ENCODE assay signal across 12 cellular contexts in the genomic region with DNA sequence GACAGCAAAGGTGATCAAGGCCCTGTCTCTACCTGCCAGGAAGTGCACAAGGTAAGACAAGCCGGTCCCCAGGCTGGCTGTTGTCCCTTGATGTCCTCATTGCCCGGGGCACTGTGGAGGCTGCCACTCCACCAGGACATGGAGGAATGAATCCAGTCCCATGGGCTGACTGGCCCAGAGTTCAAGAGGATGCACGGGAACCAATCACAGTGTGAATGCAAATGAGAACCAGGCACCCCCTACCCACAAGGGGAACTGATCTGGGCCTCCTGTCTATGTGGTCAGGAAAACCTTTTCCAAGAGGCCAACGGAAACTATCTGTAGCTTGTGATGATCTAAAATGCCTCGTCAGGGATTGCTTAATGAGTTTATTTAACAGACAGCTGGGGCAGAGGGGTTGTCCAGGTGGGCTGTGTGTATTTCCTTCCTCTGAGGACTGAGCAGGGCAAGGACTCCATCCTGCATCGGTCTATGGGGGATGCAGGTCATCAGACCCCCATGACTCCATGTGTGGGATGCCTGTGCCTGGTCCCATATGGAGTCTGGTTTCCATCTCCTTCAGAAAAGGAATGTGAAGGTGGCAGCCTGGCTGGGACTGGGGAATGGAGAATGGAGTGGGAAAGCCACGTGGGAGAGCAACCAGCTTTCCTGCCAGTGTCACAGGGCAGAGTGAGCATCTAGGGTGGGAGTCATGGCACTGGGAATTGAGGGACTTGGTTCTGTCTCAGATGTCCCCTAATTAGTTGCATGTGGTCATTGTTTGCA.
DNase-seq lines count a peak whose midpoint lies in the region; ATAC-seq, FAIRE-seq and TF ChIP-seq lines count a peak whose summit lies in the region.
"Had no signal": no experiment of that assay in that cellular context is flagged by ENCODE, and none has a peak within 500 bp of the region (broad histone marks: within the 10 kb centered on the region; RNA-seq: fewer than 3 reads in every experiment).

No MANE protein-coding gene starts in this region.

- H3K36me3 ChIP-seq in GM12878 (ENCODE audit: control insufficient read depth in 2 of 2, insufficient read depth in 2 of 2, low read length in 1 of 2) (peaks cover 0 to 2% of the 10 kb centered on the region in 2 experiments; a peak in 2 of 4 replicates), prostate gland (no peaks in the 10 kb centered on the region)
- H3K36me3 ChIP-seq: gastrocnemius medialis, ovary had no signal

- H4K20me1 ChIP-seq in GM12878 (ENCODE audit: control insufficient read depth, insufficient read depth): no peaks in the 10 kb centered on the region

- FAIRE-seq in GM12878 (lab: Jason Lieb, UNC): no peak

- H3K4me3 Mint-ChIP-seq in IgD-negative memory B cell (peak overlapping the region in 1 of 4 donors; percentile 32), natural killer cell (no peak overlapping the region)
- H3K4me3 Mint-ChIP-seq: dendritic cell treated with granulocyte-macrophage colony-stimulating factor and Interleukin-4, amounts not matched to agents 40 ng/mL and 50 ng/mL, for 4 days had no signal

- 44% methylated on average over 7 of the region's 7 CpGs for WGBS in GM12878 (ENCODE audit: insufficient coverage, insufficient replicate concordance, low lambda C conversion rate, missing lambda C conversion rate)
- WGBS in prostate gland: 87% methylated on average over 7 of the region's 7 CpGs

- TF ChIP-seq CTCF in GM12878 (IDR thresholded peaks at IDR 0.05 in 2 of 3, conservative IDR thresholded peaks at IDR 0.05 in 1 of 3; ENCODE audit: control insufficient read depth in 2 of 3, extremely low read depth in 1 of 3, insufficient read depth in 1 of 3, low read depth in 3 of 3, low read length in 3 of 3) (no peak), prostate gland (IDR thresholded peaks at IDR 0.05) (no peak), natural killer cell (IDR thresholded peaks at IDR 0.05) (no peak)

- DNase-seq in activated CD4-positive, CD25-positive, alpha-beta regulatory T cell treated with anti-CD3 and anti-CD28 coated beads, Interleukin-2, amount 50 U/mL, for 72 hours: peak; percentile 26
- DNase-seq in GM12878 (ENCODE audit: low read depth, low spot score) (no peak), prostate gland (ENCODE audit: low spot score) (peak; percentile 2), caudate nucleus (lab: John Stamatoyannopoulos, UW) (no peak), natural killer cell (no peak)
- DNase-seq: gastrocnemius medialis, left colon had no signal

- H3K36me3 Mint-ChIP-seq in IgD-negative memory B cell (peaks cover 8% of the 10 kb centered on the region), natural killer cell (no peaks in the 10 kb centered on the region)

- no peak overlapping the region for H3K9ac ChIP-seq in GM12878 (ENCODE audit: control insufficient read depth, insufficient read depth, low read length)

- ATAC-seq in activated CD4-positive, CD25-positive, alpha-beta regulatory T cell treated with anti-CD3 and anti-CD28 coated beads, Interleukin-2, amount 50 U/mL, for 24 hours: no peak
- no peak for ATAC-seq in GM12878
- ATAC-seq in GM19455 (IDR thresholded peaks at IDR 0.05; ENCODE audit: unreplicated experiment): no peak
- no peak for ATAC-seq in natural killer cell
- ATAC-seq: gastrocnemius medialis, left colon had no signal

- in situ Hi-C loops in GM12878 (cut with MboI): loop anchor here (10.0 kb wide), 1 partner anchor 341 kb away; no protein-coding TSS in a partner anchor

- no peak overlapping the region for H3K4me2 ChIP-seq in GM12878 (ENCODE audit: control insufficient read depth, insufficient read depth)

- H3K4me1 ChIP-seq in GM12878 (ENCODE audit: control insufficient read depth, insufficient read depth, low read length) (peaks cover 13% of the 10 kb centered on the region), prostate gland (replicated peaks) (no peaks in the 10 kb centered on the region)

- H3K9me3 ChIP-seq in GM12878 (replicated peaks; ENCODE audit: control insufficient read depth, insufficient read depth, low read length) (peaks cover 3% of the 10 kb centered on the region; the same call in 2 of the 3 replicates), prostate gland (no peaks in the 10 kb centered on the region)
- H3K9me3 ChIP-seq: gastrocnemius medialis, ovary had no signal

- no TSS peak for BruUV-seq in GM12878 (replicated peaks; lab: Mats Ljungman, UMichigan)

- no peak for TF ChIP-seq RAD21 in GM12878 (IDR thresholded peaks at IDR 0.05; ENCODE audit: insufficient read depth, low read depth, low read length)

- TF ChIP-seq POLR2A in GM12878 (IDR thresholded peaks at IDR 0.05; ENCODE audit: low read depth, low read length) (no peak), prostate gland (IDR thresholded peaks at IDR 0.05) (no peak)

- SMC1A ChIA-PET in GM12878 (lab: Charles Lee; ENCODE audit: uncharacterized antibody, unreplicated experiment): interaction anchor here (1.0 to 3.7 kb wide), 5 partner anchors 14 to 70 kb away, joined by 3 to 19 read pairs (median 9); no protein-coding TSS in a partner anchor

- no peak for TF ChIP-seq EP300 in GM12878 (IDR thresholded peaks at IDR 0.05; ENCODE audit: borderline replicate concordance in 1 of 2, control insufficient read depth in 1 of 2, low read depth in 2 of 2, low read length in 2 of 2)

- H3K27ac ChIP-seq in GM12878 (ENCODE audit: control insufficient read depth, insufficient read depth): no peak overlapping the region
- no peak overlapping the region for H3K27ac ChIP-seq in prostate gland
- no peak overlapping the region for H3K27ac ChIP-seq in caudate nucleus (ENCODE audit: low read depth, low read length)
- H3K27ac ChIP-seq: gastrocnemius medialis, ovary had no signal

- H3K4me1 Mint-ChIP-seq in IgD-negative memory B cell (peaks cover 25 to 38% (median 31%) of the 10 kb centered on the region in 3 donors), natural killer cell (no peaks in the 10 kb centered on the region)

- intact Hi-C loops in GM12878 (cut with micrococcal nuclease; ENCODE audit: unreplicated experiment): loop anchor here (10.0 kb wide), 1 partner anchor 531 kb away; a partner anchor contains a TSS
- intact Hi-C loops in prostate gland (cut with DNase I): loop anchor here (5.0 kb wide), 1 partner anchor 266 kb away; no protein-coding TSS in a partner anchor
- intact Hi-C loops in natural killer cell (cut with micrococcal nuclease): no loop called here

- RAD21 ChIA-PET in GM12878 (lab: Charles Lee; ENCODE audit: unreplicated experiment): no interaction called here

- no peak overlapping the region for H2AFZ ChIP-seq in GM12878 (ENCODE audit: control insufficient read depth, low read depth, low read length)

- no peaks in the 10 kb centered on the region for H3K27me3 ChIP-seq in GM12878 (replicated peaks in 1 of 2; ENCODE audit: control insufficient read depth in 2 of 2, insufficient read depth in 2 of 2, low read length in 1 of 2)
- no peaks in the 10 kb centered on the region for H3K27me3 ChIP-seq in prostate gland (replicated peaks; ENCODE audit: insufficient read depth)
- H3K27me3 ChIP-seq: gastrocnemius medialis, ovary had no signal

- peaks cover 1% of the 10 kb centered on the region for H3K27me3 Mint-ChIP-seq in IgD-negative memory B cell
- H3K27me3 Mint-ChIP-seq in natural killer cell (ENCODE audit: low read depth in 2 of 2): peaks cover 0 to 10% of the 10 kb centered on the region in 2 donors

- POLR2A ChIA-PET in GM12878 (lab: Charles Lee): interaction anchor here (0.6 kb wide), 1 partner anchor 61 kb away, joined by 3 read pairs; a partner anchor contains a TSS

- H3K9me3 Mint-ChIP-seq in IgD-negative memory B cell: peaks cover 0 to 3% (median 0%) of the 10 kb centered on the region in 3 donors
- H3K9me3 Mint-ChIP-seq in natural killer cell: no peaks in the 10 kb centered on the region
- H3K9me3 Mint-ChIP-seq: dendritic cell treated with granulocyte-macrophage colony-stimulating factor and Interleukin-4, amounts not matched to agents 40 ng/mL and 50 ng/mL, for 4 days had no signal

- CTCF ChIA-PET in GM12878 (lab: Yijun Ruan, JAX): interaction anchor here (0.7 to 9.0 kb wide), 4 partner anchors 9 to 285 kb away, joined by 3 to 93 read pairs (median 6); no protein-coding TSS in a partner anchor

- H3K27ac Mint-ChIP-seq in IgD-negative memory B cell (peak overlapping the region; percentile 8 to 90 (median 70)), natural killer cell (no peak overlapping the region)
- H3K27ac Mint-ChIP-seq: dendritic cell treated with granulocyte-macrophage colony-stimulating factor and Interleukin-4, amounts not matched to agents 40 ng/mL and 50 ng/mL, for 4 days had no signal

- H3K4me3 ChIP-seq in GM12878: no peak overlapping the region
- no peak overlapping the region for H3K4me3 ChIP-seq in prostate gland
- H3K4me3 ChIP-seq: gastrocnemius medialis, ovary had no signal

- no peaks in the 10 kb centered on the region for H3K79me2 ChIP-seq in GM12878 (ENCODE audit: control insufficient read depth, insufficient read depth, low read length)

TF ChIP-seq in GM12878, 131 proteins besides CTCF, POLR2A, EP300 and RAD21 (continues in another document):
- TF ChIP-seq BHLHE40 (IDR thresholded peaks at IDR 0.05; ENCODE audit: borderline replicate concordance in 1 of 2, low read depth in 2 of 2, low read length in 1 of 2) (no peak), YBX1 (IDR thresholded peaks at IDR 0.05) (no peak), POLR2AphosphoS5 (IDR thresholded peaks at IDR 0.05; ENCODE audit: low read length) (peak; percentile 27; the same call in 1 of the 2 replicates), POLR2AphosphoS2 (IDR thresholded peaks at IDR 0.05; ENCODE audit: low read depth, low read length) (0 out of 2 replicates have a peak, but pooled peaks have one; percentile 26), FOXK2 (IDR thresholded peaks at IDR 0.05) (no peak)

Comparison
In these comparisons a context has a peak if more than half of its experiments do, and no peak if none do; other contexts are left out.
1. DNase-seq: peak in activated CD4-positive, CD25-positive, alpha-beta regulatory T cell treated with anti-CD3 and anti-CD28 coated beads, Interleukin-2, amount 50 U/mL, for 72 hours (single experiment) and prostate gland (single experiment); none in GM12878 (single experiment), caudate nucleus (0 of 61) and natural killer cell (single experiment).
2. H3K27ac Mint-ChIP-seq: peak in IgD-negative memory B cell (3 of 3); none in natural killer cell (0 of 2).